Comparison of ENCODE assay signal across 9 cellular contexts in genomic region chr17:57534863-57535651, GRCh38.
DNase-seq lines count a peak whose midpoint lies in the region; ATAC-seq and TF ChIP-seq lines count a peak whose summit lies in the region.
"Had no signal": no experiment of that assay in that cellular context is flagged by ENCODE, and none has a peak within 500 bp of the region (broad histone marks: within the 10 kb centered on the region; RNA-seq: fewer than 3 reads in every experiment).

No MANE protein-coding gene starts in this region.

- no peak overlapping the region for H3K4me2 ChIP-seq in osteoblast (ENCODE audit: insufficient read depth, low read length)
- H3K4me2 ChIP-seq in smooth muscle cell, result no peak overlapping the region

- H2AFZ ChIP-seq in osteoblast (ENCODE audit: low read length), result no peak overlapping the region
- H2AFZ ChIP-seq in smooth muscle cell (ENCODE audit: low read depth), result no peak overlapping the region

- peaks cover 8% of the 10 kb centered on the region for H3F3A ChIP-seq in smooth muscle cell (ENCODE audit: low read depth)

- CTCF ChIA-PET in HEK293 (lab: Yijun Ruan, JAX), result interaction anchor here (0.6 to 1.1 kb wide), 3 partner anchors 14 to 292 kb away, joined by 3 to 4 read pairs (median 3); no protein-coding TSS in a partner anchor

- no peaks in the 10 kb centered on the region for H3K79me2 ChIP-seq in osteoblast (ENCODE audit: insufficient read depth, low read length)
- no peaks in the 10 kb centered on the region for H3K79me2 ChIP-seq in smooth muscle cell (ENCODE audit: low read depth)

- H3K27ac ChIP-seq in HEK293 (ENCODE audit: extremely low read depth, low read depth, low read length) (peak overlapping the region; percentile 81), adrenal gland (peak overlapping the region; percentile 6 to 93 (median 61)), osteoblast (ENCODE audit: low read depth, low read length) (no peak overlapping the region), smooth muscle cell (ENCODE audit: low read depth) (no peak overlapping the region)
- H3K27ac ChIP-seq: SK-N-MC had no signal

- H3K9me3 ChIP-seq in HEK293 (ENCODE audit: control insufficient read depth, insufficient read depth, low read depth, low read length) (no peaks in the 10 kb centered on the region), adrenal gland (replicated peaks in 1 of 3) (no peaks in the 10 kb centered on the region), osteoblast (ENCODE audit: low read depth, low read length) (no peaks in the 10 kb centered on the region), smooth muscle cell (replicated peaks; ENCODE audit: low read depth) (no peaks in the 10 kb centered on the region)

- peak in 1 of 2 donors; percentile 22 for TF ChIP-seq POLR2A in adrenal gland (IDR thresholded peaks at IDR 0.05)

- peaks cover 0 to 4% of the 10 kb centered on the region in 2 experiments; a peak in 1 of 3 replicates for H3K36me3 ChIP-seq in HEK293 (ENCODE audit: control insufficient read depth in 2 of 2, insufficient read depth in 1 of 2, low read length in 2 of 2)
- no peaks in the 10 kb centered on the region for H3K36me3 ChIP-seq in adrenal gland (replicated peaks in 1 of 2)
- H3K36me3 ChIP-seq in osteoblast (ENCODE audit: insufficient read depth, low read length), result no peaks in the 10 kb centered on the region
- no peaks in the 10 kb centered on the region for H3K36me3 ChIP-seq in smooth muscle cell (ENCODE audit: low read depth)

- H3K4me1 ChIP-seq in HEK293 (ENCODE audit: control insufficient read depth, insufficient read depth, low read length) (peaks cover 45% of the 10 kb centered on the region), adrenal gland (replicated peaks in 1 of 2) (peaks cover 38 to 63% of the 10 kb centered on the region in 2 donors), osteoblast (ENCODE audit: insufficient read depth, low read length) (no peaks in the 10 kb centered on the region), smooth muscle cell (ENCODE audit: low read depth) (peaks cover 42% of the 10 kb centered on the region)

- TF ChIP-seq CTCF in HEK293 (tag by site-specific recombination; IDR thresholded peaks at IDR 0.05) (no peak), adrenal gland (IDR thresholded peaks at IDR 0.05) (no peak), osteoblast (IDR thresholded peaks at IDR 0.05; ENCODE audit: extremely low read depth, low read depth, low read length) (no peak), smooth muscle cell (IDR thresholded peaks at IDR 0.05; ENCODE audit: borderline replicate concordance, insufficient read depth, poor library complexity, severe bottlenecking) (no peak)

- intact Hi-C loops in adrenal gland (cut with DNase I), result no loop called here

- DNase-seq in NCI-H2029 treated with DMSO at 0.1 percent for 48 hours (lab: John Stamatoyannopoulos, UW) (peak; percentile 83), adrenal gland (peak; percentile 80 to 94 (median 92)), osteoblast (ENCODE audit: insufficient read length, low spot score, missing footprints) (peak; percentile 80), smooth muscle cell (lab: John Stamatoyannopoulos, UW; ENCODE audit: unreplicated experiment) (no peak)
- DNase-seq: activated gamma-delta T cell treated with Interleukin-2 at 50 U/mL for 16 hours had no signal

- H4K20me1 ChIP-seq in osteoblast (ENCODE audit: insufficient read depth, low read length) (no peaks in the 10 kb centered on the region), smooth muscle cell (ENCODE audit: low read depth) (no peaks in the 10 kb centered on the region)

- no peak overlapping the region for H3K4me3 ChIP-seq in HEK293 (ENCODE audit: low read depth, low read length)
- no peak overlapping the region for H3K4me3 ChIP-seq in adrenal gland
- no peak overlapping the region for H3K4me3 ChIP-seq in osteoblast (ENCODE audit: insufficient read depth, low read length)
- H3K4me3 ChIP-seq in smooth muscle cell, result no peak overlapping the region
- H3K4me3 ChIP-seq: SK-N-MC had no signal

- ATAC-seq in GM18858 (IDR thresholded peaks at IDR 0.05; ENCODE audit: unreplicated experiment), result no peak
- no peak for ATAC-seq in HG02970 (IDR thresholded peaks at IDR 0.05; ENCODE audit: low FRiP score, unreplicated experiment)

- POLR2A ChIA-PET in HEK293 (lab: Yijun Ruan, JAX), result interaction anchor here (0.6 kb wide), 1 partner anchor 212 kb away, joined by 3 read pairs; no protein-coding TSS in a partner anchor

- H3K27me3 ChIP-seq in adrenal gland (no peaks in the 10 kb centered on the region), osteoblast (ENCODE audit: insufficient read depth, low read length) (no peaks in the 10 kb centered on the region), smooth muscle cell (ENCODE audit: low read depth) (no peaks in the 10 kb centered on the region)

- no peak overlapping the region for H3K9ac ChIP-seq in smooth muscle cell (ENCODE audit: low read depth)

- WGBS in adrenal gland, 4 donors, result 40 to 53% (median 44%) methylated on average over 5 to 6 of the region's 6 CpGs
- WGBS in smooth muscle cell (ENCODE audit: low lambda C conversion rate), result 55% methylated on average over 6 of the region's 6 CpGs

TF ChIP-seq in HEK293, 187 proteins besides CTCF, POLR2A, EP300 and RAD21 (continues in another document):
- TF ChIP-seq ZNF426 (tag by site-specific recombination; IDR thresholded peaks at IDR 0.05) (no peak), PRDM10 (tag by site-specific recombination; IDR thresholded peaks at IDR 0.05) (peak; percentile 91), ZNF121 (tag by site-specific recombination; IDR thresholded peaks at IDR 0.05) (peak; percentile 6; the same call in 1 of the 2 replicates), ZNF394 (tag by site-specific recombination; IDR thresholded peaks at IDR 0.05; ENCODE audit: borderline replicate concordance) (peak; percentile 91; the same call in 1 of the 2 replicates), ZNF148 (tag by site-specific recombination; IDR thresholded peaks at IDR 0.05; ENCODE audit: borderline replicate concordance) (no peak), ZNF362 (tag by site-specific recombination; IDR thresholded peaks at IDR 0.05) (no peak)

Comparison
In these comparisons a context has a peak if more than half of its experiments do, and no peak if none do; other contexts are left out.
1. H3K27ac ChIP-seq: peak in HEK293 (single experiment) and adrenal gland (5 of 5); none in osteoblast (single experiment) and smooth muscle cell (single experiment).